Comparison of ENCODE assay signal across 8 cellular contexts in the genomic region with DNA sequence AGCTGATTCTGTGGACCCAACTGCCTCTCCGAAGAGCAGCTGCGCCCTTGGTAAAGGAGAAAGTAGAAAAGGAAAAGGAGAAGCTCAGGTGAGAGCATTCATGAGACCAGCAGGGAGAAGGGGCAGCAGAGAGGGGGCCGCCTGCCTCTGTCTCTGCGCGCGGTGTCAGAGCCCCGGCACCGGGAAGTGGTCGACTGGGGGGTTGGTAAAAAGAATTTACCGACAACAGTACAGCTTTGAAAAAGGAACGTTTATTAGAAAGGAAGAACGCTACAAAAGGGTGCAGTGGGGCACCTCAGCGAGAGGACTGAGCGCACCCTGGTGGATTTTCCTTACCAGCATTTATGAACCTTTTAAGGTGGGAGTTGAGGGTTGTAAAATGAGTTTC.
DNase-seq lines count a peak whose midpoint lies in the region; ATAC-seq and TF ChIP-seq lines count a peak whose summit lies in the region.

No MANE protein-coding gene starts in this region.

- H3K36me3 Mint-ChIP-seq in osteocyte (ENCODE audit: unreplicated experiment) = no peaks in the 10 kb centered on the region

- intact Hi-C loops in esophagus squamous epithelium (cut with DNase I) = loop anchor here (5.0 to 10.0 kb wide), 3 partner anchors 155 to 338 kb away; no protein-coding TSS in a partner anchor

- ATAC-seq in GM18907 (IDR thresholded peaks at IDR 0.05; ENCODE audit: unreplicated experiment) (peak; percentile 60), HG03175 (IDR thresholded peaks at IDR 0.05; ENCODE audit: unreplicated experiment) (peak; percentile 54)

- H3K4me3 ChIP-seq in AG10803 (ENCODE audit: low read length) (peak overlapping the region; percentile 29), esophagus squamous epithelium (peak overlapping the region; percentile 7 to 53 (median 19))

- no peak for TF ChIP-seq POLR2A in esophagus squamous epithelium (IDR thresholded peaks at IDR 0.05)

- no peak overlapping the region for H3K27ac Mint-ChIP-seq in osteocyte (ENCODE audit: unreplicated experiment)

- H3K4me1 Mint-ChIP-seq in osteocyte (ENCODE audit: unreplicated experiment) = peaks cover 5% of the 10 kb centered on the region

- H3K4me3 Mint-ChIP-seq in osteocyte (ENCODE audit: unreplicated experiment) = peak overlapping the region; percentile 69

- peaks cover 26% of the 10 kb centered on the region for H3K27me3 Mint-ChIP-seq in osteocyte (ENCODE audit: unreplicated experiment)

- WGBS in esophagus squamous epithelium, 2 donors = 28% methylated on average over 13 of the region's 14 CpGs

- H3K9me3 ChIP-seq in esophagus squamous epithelium = no peaks in the 10 kb centered on the region

- peak overlapping the region in 3 of 4 donors; percentile 33 to 59 (median 47) for H3K27ac ChIP-seq in esophagus squamous epithelium

- peak; percentile 51 for TF ChIP-seq CTCF in AG10803 (conservative IDR thresholded peaks at IDR 0.05; ENCODE audit: low read length)
- TF ChIP-seq CTCF in esophagus squamous epithelium (IDR thresholded peaks at IDR 0.05) = peak in 3 of 6 experiments; percentile 16 to 47 (median 31)
- peak; percentile 47 for TF ChIP-seq CTCF in osteocyte (IDR thresholded peaks at IDR 0.05)

- DNase-seq in AG10803 (ENCODE audit: low read depth) (no peak), NCI-H524 (lab: John Stamatoyannopoulos, UW) (peak; percentile 44 to 68), activated T-cell treated with anti-CD3 and anti-CD28 coated beads for 1 hour (ENCODE audit: low read depth) (peak; percentile 18), esophagus squamous epithelium (lab: John Stamatoyannopoulos, UW) (no peak), osteocyte (ENCODE audit: extremely low spot score, unreplicated experiment) (peak; percentile 75), NCI-H187 treated with DMSO at 0.1 percent for 48 hours (lab: John Stamatoyannopoulos, UW) (no peak)

- no peaks in the 10 kb centered on the region for H3K9me3 Mint-ChIP-seq in osteocyte (ENCODE audit: unreplicated experiment)

- peaks cover 4 to 49% (median 14%) of the 10 kb centered on the region in 3 donors for H3K4me1 ChIP-seq in esophagus squamous epithelium

- H3K27me3 ChIP-seq in esophagus squamous epithelium = no peaks in the 10 kb centered on the region

- no peaks in the 10 kb centered on the region for H3K36me3 ChIP-seq in esophagus squamous epithelium

Comparison
In these comparisons a context has a peak if more than half of its experiments do, and no peak if none do; other contexts are left out.
1. DNase-seq: peak in NCI-H524 (2 of 2), activated T-cell treated with anti-CD3 and anti-CD28 coated beads for 1 hour (single experiment) and osteocyte (single experiment); none in AG10803 (single experiment), esophagus squamous epithelium (single experiment) and NCI-H187 treated with DMSO at 0.1 percent for 48 hours (single experiment).